ENCODE assay signal across 19 cellular contexts in genomic region chr14:63594455-63595372, GRCh38. TPM values are rescaled to one million over a fixed set of nuclear protein-coding genes. Genes with fewer than 3 reads are reported as not detected.
DNase-seq lines count a peak whose midpoint lies in the region; ATAC-seq, FAIRE-seq and TF ChIP-seq lines count a peak whose summit lies in the region.
"Had no signal": no experiment of that assay in that cellular context is flagged by ENCODE, and none has a peak within 500 bp of the region (broad histone marks: within the 10 kb centered on the region; RNA-seq: fewer than 3 reads in every experiment).

No MANE protein-coding gene starts in this region.

- DNase-seq in RWPE2 (ENCODE audit: low spot score) (no peak), endothelial cell (ENCODE audit: low spot score) (no peak), neuronal stem cell (ENCODE audit: low spot score) (no peak), upper lobe of right lung (no peak), foreskin keratinocyte (no peak), NCI-H1092 treated with DMSO at 0.1 percent for 48 hours (lab: John Stamatoyannopoulos, UW) (no peak), HTR-8/SVneo (ENCODE audit: insufficient read length, low spot score) (no peak), SHP77 (lab: John Stamatoyannopoulos, UW) (no peak)
- DNase-seq: CD8-positive, alpha-beta T cell; COR-L47; DMS153; DND-41; GDM1; H7 had no signal

- no peak for TF ChIP-seq CTCF in RWPE2 (IDR thresholded peaks at IDR 0.05; ENCODE audit: poor library complexity, severe bottlenecking)
- no peak for TF ChIP-seq CTCF in endothelial cell (IDR thresholded peaks at IDR 0.05; ENCODE audit: unreplicated experiment)
- no peak for TF ChIP-seq CTCF in upper lobe of right lung (IDR thresholded peaks at IDR 0.05)
- no peak for TF ChIP-seq CTCF in foreskin keratinocyte (conservative IDR thresholded peaks at IDR 0.05)

- no peak overlapping the region for H3K18ac ChIP-seq in neuronal stem cell (ENCODE audit: low read length)

- peak overlapping the region; percentile 30 for H3K9ac ChIP-seq in neuronal stem cell (ENCODE audit: low read depth, low read length, poor library complexity)

- no peak overlapping the region for H2BK15ac ChIP-seq in neuronal stem cell (ENCODE audit: low read length)

- H3K79me1 ChIP-seq in neuronal stem cell (ENCODE audit: low read depth, low read length): no peaks in the 10 kb centered on the region

- no peak for FAIRE-seq in HTR-8/SVneo (lab: Jason Lieb, UNC)
- FAIRE-seq: A204.1, D721Med, GM18507 had no signal

- H2BK12ac ChIP-seq in neuronal stem cell (ENCODE audit: low read length): no peak overlapping the region

- H3K4me3 Mint-ChIP-seq in endothelial cell (ENCODE audit: unreplicated experiment): peak overlapping the region; percentile 70
- H3K4me3 Mint-ChIP-seq: CD14-positive monocyte; CD8-positive, alpha-beta T cell; IgD-negative memory B cell had no signal

- no peak overlapping the region for H3K4me3 ChIP-seq in RWPE2 (ENCODE audit: severe bottlenecking)
- no peak overlapping the region for H3K4me3 ChIP-seq in neuronal stem cell (ENCODE audit: low read length in 2 of 2)
- no peak overlapping the region for H3K4me3 ChIP-seq in upper lobe of right lung

- H3K4me1 ChIP-seq in RWPE2 (ENCODE audit: insufficient read depth, poor library complexity, severe bottlenecking): no peaks in the 10 kb centered on the region
- H3K4me1 ChIP-seq in neuronal stem cell (ENCODE audit: control insufficient read depth in 2 of 2, insufficient read depth in 1 of 2, low read depth in 1 of 2, low read length in 2 of 2): no peaks in the 10 kb centered on the region
- no peaks in the 10 kb centered on the region for H3K4me1 ChIP-seq in upper lobe of right lung
- no peaks in the 10 kb centered on the region for H3K4me1 ChIP-seq in foreskin keratinocyte

- H3K36me3 ChIP-seq in RWPE2 (ENCODE audit: low read depth) (peaks cover 31% of the 10 kb centered on the region), neuronal stem cell (replicated peaks in 1 of 2; ENCODE audit: control insufficient read depth in 2 of 2, insufficient read depth in 2 of 2, low read length in 2 of 2) (peaks cover 6 to 38% of the 10 kb centered on the region in 2 donors), upper lobe of right lung (peaks cover 11% of the 10 kb centered on the region)

- no peak overlapping the region for H3K4me2 ChIP-seq in neuronal stem cell (ENCODE audit: insufficient read depth, low read length, poor library complexity, severe bottlenecking)

- no peak overlapping the region for H3K27ac ChIP-seq in RWPE2 (ENCODE audit: poor library complexity, severe bottlenecking)
- H3K27ac ChIP-seq in neuronal stem cell (replicated peaks; ENCODE audit: low read length): no peak overlapping the region
- H3K27ac ChIP-seq in upper lobe of right lung: no peak overlapping the region
- H3K27ac ChIP-seq in foreskin keratinocyte: no peak overlapping the region

- H3K9me3 Mint-ChIP-seq in endothelial cell (ENCODE audit: unreplicated experiment): peaks cover 4% of the 10 kb centered on the region

- H2AK5ac ChIP-seq in neuronal stem cell (ENCODE audit: low read depth, low read length): no peak overlapping the region

- no peak overlapping the region for H3K4ac ChIP-seq in neuronal stem cell (ENCODE audit: low read length)

- ATAC-seq in RWPE2 (ENCODE audit: low read depth) (peak; percentile 12; the same call in 1 of the 3 replicates), upper lobe of right lung (peak; percentile 30), foreskin keratinocyte (no peak)
- ATAC-seq: CD8-positive, alpha-beta T cell had no signal

- H2BK120ac ChIP-seq in neuronal stem cell (ENCODE audit: low read depth, low read length): no peak overlapping the region

- intact Hi-C loops in upper lobe of right lung (cut with DNase I): no loop called here

- H3K27me3 ChIP-seq in RWPE2 (ENCODE audit: insufficient read depth, poor library complexity, severe bottlenecking) (no peaks in the 10 kb centered on the region), neuronal stem cell (ENCODE audit: control insufficient read depth in 3 of 3, insufficient read depth in 3 of 3, low read depth in 1 of 3, low read length in 3 of 3) (no peaks in the 10 kb centered on the region), upper lobe of right lung (no peaks in the 10 kb centered on the region), foreskin keratinocyte (no peaks in the 10 kb centered on the region)

- WGBS in neuronal stem cell (ENCODE audit: extremely low coverage in 2 of 2, insufficient read length in 2 of 2, insufficient replicate concordance in 1 of 2), 2 donors: no CpG with 5 or more reads among the region's 53 CpGs

- H4K8ac ChIP-seq in neuronal stem cell (ENCODE audit: low read depth, low read length): no peak overlapping the region

- no peak overlapping the region for H2BK5ac ChIP-seq in neuronal stem cell (ENCODE audit: low read length)

- H4K91ac ChIP-seq in neuronal stem cell (ENCODE audit: low read depth, low read length, poor library complexity): peak overlapping the region; percentile 38

- H3K9me3 ChIP-seq in RWPE2 (ENCODE audit: severe bottlenecking) (peaks cover 6% of the 10 kb centered on the region), neuronal stem cell (replicated peaks in 1 of 2; ENCODE audit: control insufficient read depth in 2 of 2, insufficient read depth in 1 of 2, low read depth in 1 of 2, low read length in 2 of 2) (peaks cover 19 to 49% of the 10 kb centered on the region in 2 donors), upper lobe of right lung (peaks cover 3% of the 10 kb centered on the region)

- no peak overlapping the region for H3K14ac ChIP-seq in neuronal stem cell (ENCODE audit: low read length)

- H3K23ac ChIP-seq in neuronal stem cell (ENCODE audit: low read depth, low read length, poor library complexity): peak overlapping the region; percentile 10

- no peak overlapping the region for H2AFZ ChIP-seq in neuronal stem cell (ENCODE audit: low read length)

- H3K4me1 Mint-ChIP-seq in endothelial cell (ENCODE audit: unreplicated experiment): no peaks in the 10 kb centered on the region
- H3K4me1 Mint-ChIP-seq: CD14-positive monocyte, IgD-negative memory B cell had no signal

- H3K27me3 Mint-ChIP-seq in endothelial cell (ENCODE audit: unreplicated experiment): peaks cover 3% of the 10 kb centered on the region
- H3K27me3 Mint-ChIP-seq: IgD-negative memory B cell had no signal

- peaks cover 43% of the 10 kb centered on the region for H3K36me3 Mint-ChIP-seq in endothelial cell (ENCODE audit: low read depth, unreplicated experiment)

- H3K27ac Mint-ChIP-seq in endothelial cell (ENCODE audit: unreplicated experiment): no peak overlapping the region
- H3K27ac Mint-ChIP-seq: CD14-positive monocyte; CD8-positive, alpha-beta T cell; IgD-negative memory B cell had no signal

RNA-seq across cellular contexts. Expression of gene WDR89, which starts 47.0 kb away (rescaled TPM):
- total RNA-seq in endothelial cell (ENCODE audit: unreplicated experiment) (15.3 TPM), upper lobe of right lung (12.4 TPM), foreskin keratinocyte (13.1 and 14.5 TPM in 2 replicates)
- polyA plus RNA-seq in neuronal stem cell (2013, experiment 1 of 2): 16.9 TPM
- 16.9 TPM for polyA plus RNA-seq in neuronal stem cell (2013, experiment 2 of 2)
- 5.2 and 6.9 TPM in 2 replicates for polyA plus RNA-seq in foreskin keratinocyte

RNA-seq across cellular contexts. Expression of gene PPP2R5E, which starts 51.5 kb away (rescaled TPM):
- 43.7 TPM for total RNA-seq in endothelial cell (ENCODE audit: unreplicated experiment)
- 48.1 TPM for polyA plus RNA-seq in neuronal stem cell (2013, experiment 1 of 2)
- polyA plus RNA-seq in neuronal stem cell (2013, experiment 2 of 2): 52.2 TPM
- 46.0 TPM for total RNA-seq in upper lobe of right lung
- total RNA-seq in foreskin keratinocyte: 34.4 and 36.9 TPM in 2 replicates
- polyA plus RNA-seq in foreskin keratinocyte: 10.1 and 12.6 TPM in 2 replicates
